In genomic region chr2:11692966-11693521, GRCh38 we compare ENCODE assay signal across 9 cellular contexts. TPM values are rescaled to one million over a fixed set of nuclear protein-coding genes. Genes with fewer than 3 reads are reported as not detected.
A peak's percentile ranks its signal among the peaks of the same experiment; 100 is the strongest.
DNase-seq lines count a peak whose midpoint lies in the region; ATAC-seq, FAIRE-seq and TF ChIP-seq lines count a peak whose summit lies in the region.
"Had no signal": no experiment of that assay in that cellular context is flagged by ENCODE, and none has a peak within 500 bp of the region (broad histone marks: within the 10 kb centered on the region; RNA-seq: fewer than 3 reads in every experiment).

No MANE protein-coding gene starts in this region.

- no peak overlapping the region for H2AFZ ChIP-seq in astrocyte (ENCODE audit: low read depth, low read length)

- H3K9me3 Mint-ChIP-seq in astrocyte (ENCODE audit: unreplicated experiment): no peaks in the 10 kb centered on the region

- peaks cover 19% of the 10 kb centered on the region for H3K4me1 ChIP-seq in astrocyte (ENCODE audit: insufficient read depth, low read length)

- no peak overlapping the region for H3K27ac ChIP-seq in astrocyte (ENCODE audit: low read depth, low read length)
- H3K27ac ChIP-seq: BLaER1 treated with 17β-estradiol and CSF1 and Interleukin-3, amounts not matched to agents 10 nM and 100 nM had no signal

- peaks cover 17% of the 10 kb centered on the region for H3K4me1 Mint-ChIP-seq in astrocyte (ENCODE audit: low read depth, unreplicated experiment)

- DNase-seq in NCI-H2107 treated with DMSO at 0.1 percent for 48 hours (lab: John Stamatoyannopoulos, UW; ENCODE audit: unreplicated experiment) (peak; percentile 36), NCI-H2107 (lab: John Stamatoyannopoulos, UW) (no peak), NCI-H187 treated with DMSO at 0.1 percent for 48 hours (lab: John Stamatoyannopoulos, UW) (peak; percentile 65), T-helper 22 cell (ENCODE audit: low read depth) (peak; percentile 22), astrocyte (ENCODE audit: low read depth) (no peak), iris pigment epithelial cell (ENCODE audit: low read depth) (peak; percentile 50)
- DNase-seq in stimulated activated CD4-positive, alpha-beta T cell treated with anti-CD3 and anti-CD28 coated beads, Interleukin-2, amount 100 ng/mL, for 24 hours: peak; percentile 59 to 72

- H3K9ac ChIP-seq in astrocyte (ENCODE audit: low read length): no peak overlapping the region
- H3K9ac ChIP-seq: BLaER1 treated with 17β-estradiol and CSF1 and Interleukin-3, amounts not matched to agents 10 nM and 100 nM had no signal

- peak; percentile 80 for TF ChIP-seq CTCF in astrocyte (IDR thresholded peaks at IDR 0.05; ENCODE audit: insufficient read depth, low read depth, low read length)

- no peaks in the 10 kb centered on the region for H3K79me2 ChIP-seq in astrocyte (ENCODE audit: insufficient read depth, low read length)

- peak; percentile 81 for ATAC-seq in HG02885 (IDR thresholded peaks at IDR 0.05; ENCODE audit: poor library complexity, unreplicated experiment)

- H3K27ac Mint-ChIP-seq in astrocyte (ENCODE audit: unreplicated experiment): no peak overlapping the region

- no peak for FAIRE-seq in astrocyte (lab: Jason Lieb, UNC)

- H3K9me3 ChIP-seq in astrocyte (ENCODE audit: insufficient read depth, low read depth, low read length): no peaks in the 10 kb centered on the region
- H3K9me3 ChIP-seq: BLaER1 treated with 17β-estradiol and CSF1 and Interleukin-3, amounts not matched to agents 10 nM and 100 nM had no signal

- H3K4me2 ChIP-seq in astrocyte (ENCODE audit: low read length): no peak overlapping the region

- no peaks in the 10 kb centered on the region for H4K20me1 ChIP-seq in astrocyte (ENCODE audit: insufficient read depth, low read length)
- H4K20me1 ChIP-seq: BLaER1 treated with 17β-estradiol and CSF1 and Interleukin-3, amounts not matched to agents 10 nM and 100 nM had no signal

- no peak overlapping the region for H3K4me3 Mint-ChIP-seq in astrocyte (ENCODE audit: unreplicated experiment)

- H3K27me3 Mint-ChIP-seq in astrocyte (ENCODE audit: low read depth, unreplicated experiment): peaks cover 2% of the 10 kb centered on the region

- H3K36me3 Mint-ChIP-seq in astrocyte (ENCODE audit: low read depth, unreplicated experiment): no peaks in the 10 kb centered on the region

- H3K27me3 ChIP-seq in astrocyte (ENCODE audit: insufficient read depth, low read length): no peaks in the 10 kb centered on the region
- H3K27me3 ChIP-seq: BLaER1 treated with 17β-estradiol and CSF1 and Interleukin-3, amounts not matched to agents 10 nM and 100 nM had no signal

- no peaks in the 10 kb centered on the region for H3K36me3 ChIP-seq in astrocyte (ENCODE audit: insufficient read depth, low read length)
- H3K36me3 ChIP-seq: BLaER1 treated with 17β-estradiol and CSF1 and Interleukin-3, amounts not matched to agents 10 nM and 100 nM had no signal

- H3K4me3 ChIP-seq in astrocyte (ENCODE audit: insufficient read depth, low read depth, low read length): no peak overlapping the region
- H3K4me3 ChIP-seq: BLaER1 treated with 17β-estradiol and CSF1 and Interleukin-3, amounts not matched to agents 10 nM and 100 nM had no signal

RNA-seq across cellular contexts. Expression of gene NTSR2, which starts 23.0 kb away (rescaled TPM):
- total RNA-seq in astrocyte: not detected in 2 replicates

RNA-seq across cellular contexts. Expression of gene LPIN1, which starts 53.4 kb away (rescaled TPM):
- total RNA-seq in astrocyte: 16.1 and 23.4 TPM in 2 replicates

Comparison
In these comparisons a context has a peak if more than half of its experiments do, and no peak if none do; other contexts are left out.
1. DNase-seq: peak in NCI-H2107 treated with DMSO at 0.1 percent for 48 hours (single experiment), NCI-H187 treated with DMSO at 0.1 percent for 48 hours (single experiment), T-helper 22 cell (single experiment), iris pigment epithelial cell (single experiment) and stimulated activated CD4-positive, alpha-beta T cell treated with anti-CD3 and anti-CD28 coated beads, Interleukin-2, amount 100 ng/mL, for 24 hours (2 of 2); none in NCI-H2107 (single experiment) and astrocyte (single experiment).